9 cellular contexts compared by ENCODE assay signal in genomic region chr4:121943941-121944340, GRCh38. TPM values are rescaled to one million over a fixed set of nuclear protein-coding genes. Genes with fewer than 3 reads are reported as not detected.
A peak's percentile ranks its signal among the peaks of the same experiment; 100 is the strongest.
DNase-seq lines count a peak whose midpoint lies in the region; ATAC-seq and TF ChIP-seq lines count a peak whose summit lies in the region.
"Had no signal": no experiment of that assay in that cellular context is flagged by ENCODE, and none has a peak within 500 bp of the region (broad histone marks: within the 10 kb centered on the region; RNA-seq: fewer than 3 reads in every experiment).

No MANE protein-coding gene starts in this region.

- H3K9me3 ChIP-seq in mammary epithelial cell (replicated peaks; ENCODE audit: insufficient read depth, low read length) (no peaks in the 10 kb centered on the region), heart right ventricle (no peaks in the 10 kb centered on the region)

- DNase-seq in MCF 10A (ENCODE audit: unreplicated experiment) (no peak), mammary epithelial cell (no peak), brain microvascular endothelial cell (no peak), type B pancreatic cell (ENCODE audit: extremely low spot score, unreplicated experiment) (no peak), Right ventricle myocardium superior (no peak), GM03348 (ENCODE audit: low spot score) (no peak), heart right ventricle (no peak)

- H3K9ac ChIP-seq in mammary epithelial cell (ENCODE audit: insufficient read depth, low read length): no peak overlapping the region

- H3K9me3 Mint-ChIP-seq in MCF 10A (ENCODE audit: unreplicated experiment): no peaks in the 10 kb centered on the region
- H3K9me3 Mint-ChIP-seq in type B pancreatic cell: no peaks in the 10 kb centered on the region
- H3K9me3 Mint-ChIP-seq: activated T-cell treated with anti-CD3 and anti-CD28 coated beads, Interleukin-2, amount 50 U/mL, for 72 hours had no signal

- no peaks in the 10 kb centered on the region for H3K36me3 ChIP-seq in mammary epithelial cell (ENCODE audit: insufficient read depth, low read length)
- H3K36me3 ChIP-seq in brain microvascular endothelial cell (replicated peaks): no peaks in the 10 kb centered on the region
- no peaks in the 10 kb centered on the region for H3K36me3 ChIP-seq in heart right ventricle

- ATAC-seq in HG03342 (IDR thresholded peaks at IDR 0.05; ENCODE audit: unreplicated experiment) (peak; percentile 80), Right ventricle myocardium superior (ENCODE audit: poor library complexity) (no peak), heart right ventricle (no peak)

- BruUV-seq in MCF 10A (replicated peaks; lab: Mats Ljungman, UMichigan) (no TSS peak), mammary epithelial cell (replicated peaks; lab: Mats Ljungman, UMichigan) (no TSS peak)

- H4K20me1 ChIP-seq in mammary epithelial cell (ENCODE audit: insufficient read depth, low read length): no peaks in the 10 kb centered on the region

- H3K4me3 ChIP-seq in mammary epithelial cell (replicated peaks in 1 of 3; ENCODE audit: insufficient read depth in 1 of 3, low read depth in 2 of 3, low read length in 3 of 3): no peak overlapping the region
- H3K4me3 ChIP-seq in brain microvascular endothelial cell (ENCODE audit: low read depth, low read length): no peak overlapping the region
- no peak overlapping the region for H3K4me3 ChIP-seq in heart right ventricle

- peaks cover 6% of the 10 kb centered on the region for H3K4me1 Mint-ChIP-seq in MCF 10A (ENCODE audit: insufficient read depth, unreplicated experiment)
- peaks cover 12% of the 10 kb centered on the region for H3K4me1 Mint-ChIP-seq in type B pancreatic cell (ENCODE audit: unreplicated experiment)

- H3K36me3 Mint-ChIP-seq in MCF 10A (ENCODE audit: insufficient read depth, unreplicated experiment) (no peaks in the 10 kb centered on the region), type B pancreatic cell (no peaks in the 10 kb centered on the region)

- H3K27me3 Mint-ChIP-seq in MCF 10A (ENCODE audit: insufficient read depth, unreplicated experiment) (peaks cover 35% of the 10 kb centered on the region), type B pancreatic cell (peaks cover 37% of the 10 kb centered on the region)

- H3K4me3 Mint-ChIP-seq in MCF 10A (ENCODE audit: unreplicated experiment) (no peak overlapping the region), type B pancreatic cell (no peak overlapping the region)
- H3K4me3 Mint-ChIP-seq: activated T-cell treated with anti-CD3 and anti-CD28 coated beads, Interleukin-2, amount 50 U/mL, for 72 hours had no signal

- intact Hi-C loops in MCF 10A (cut with micrococcal nuclease): no loop called here
- intact Hi-C loops in mammary epithelial cell (cut with micrococcal nuclease): no loop called here
- intact Hi-C loops in Right ventricle myocardium superior (cut with DNase I): no loop called here
- intact Hi-C loops in heart right ventricle (cut with DNase I): loop anchor here in 1 of 10 donors (10.0 kb wide), 1 partner anchor 211 kb away; the partner anchor contains the start of gene BLTP1

- 84% methylated on average over 3 of the region's 4 CpGs for WGBS in mammary epithelial cell (ENCODE audit: low coverage, missing lambda C conversion rate)
- WGBS in heart right ventricle, 2 donors: 68 to 78% methylated on average over 4 of the region's 4 CpGs

- in situ Hi-C loops in mammary epithelial cell (cut with MboI; ENCODE audit: low sequenced_read_pairs in 2 of 2) (no loop called here), brain microvascular endothelial cell (cut with HindIII; ENCODE audit: low pct_ligation_motif_present, low sequenced_read_pairs) (no loop called here)

- no peak overlapping the region for H3K4me2 ChIP-seq in mammary epithelial cell (ENCODE audit: insufficient read depth, low read depth, low read length)

- dilution Hi-C loops in mammary epithelial cell (cut with HindIII; ENCODE audit: low sequenced_read_pairs): loop anchor here (5.0 kb wide), 1 partner anchor 33 kb away; no protein-coding TSS in a partner anchor

- H3K27me3 ChIP-seq in mammary epithelial cell (ENCODE audit: insufficient read depth, low read length) (no peaks in the 10 kb centered on the region), brain microvascular endothelial cell (replicated peaks) (no peaks in the 10 kb centered on the region), heart right ventricle (peaks cover 0 to 59% (median 48%) of the 10 kb centered on the region in 7 donors)

- CTCF ChIA-PET in MCF 10A (lab: Yijun Ruan, JAX) (interaction anchor here (0.5 to 1.1 kb wide), 4 partner anchors 9 to 1938 kb away, joined by 3 to 4 read pairs (median 3); no protein-coding TSS in a partner anchor), mammary epithelial cell (lab: Charles Lee; ENCODE audit: low non-redundant PET) (no interaction called here)

- H3K79me2 ChIP-seq in mammary epithelial cell (ENCODE audit: insufficient read depth, low read length): no peaks in the 10 kb centered on the region

- H3K4me1 ChIP-seq in mammary epithelial cell (ENCODE audit: insufficient read depth, low read length) (no peaks in the 10 kb centered on the region), heart right ventricle (no peaks in the 10 kb centered on the region)

- H2AFZ ChIP-seq in mammary epithelial cell (ENCODE audit: low read depth, low read length): no peak overlapping the region

- H3K27ac Mint-ChIP-seq in MCF 10A (ENCODE audit: low read depth, unreplicated experiment) (no peak overlapping the region), type B pancreatic cell (no peak overlapping the region)
- H3K27ac Mint-ChIP-seq: activated T-cell treated with anti-CD3 and anti-CD28 coated beads, Interleukin-2, amount 50 U/mL, for 72 hours had no signal

- no peak overlapping the region for H3K27ac ChIP-seq in mammary epithelial cell (ENCODE audit: insufficient read depth, low read depth, low read length)
- no peak overlapping the region for H3K27ac ChIP-seq in brain microvascular endothelial cell
- no peak overlapping the region for H3K27ac ChIP-seq in heart right ventricle

- peak; percentile 14 for TF ChIP-seq CTCF in MCF 10A (IDR thresholded peaks at IDR 0.05; ENCODE audit: unreplicated experiment)
- peak in 1 of 2 donors; percentile 15 for TF ChIP-seq CTCF in mammary epithelial cell (conservative IDR thresholded peaks at IDR 0.05 in 1 of 2, IDR thresholded peaks at IDR 0.05 in 1 of 2; ENCODE audit: extremely low read depth in 1 of 2, insufficient read depth in 1 of 2, low read depth in 1 of 2, low read length in 2 of 2)
- peak; percentile 65 for TF ChIP-seq CTCF in brain microvascular endothelial cell (IDR thresholded peaks at IDR 0.05; ENCODE audit: low read depth, low read length, missing control alignments)
- TF ChIP-seq CTCF in type B pancreatic cell (conservative IDR thresholded peaks at IDR 0.05): peak; percentile 61
- peak in 1 of 9 donors; percentile 8 for TF ChIP-seq CTCF in heart right ventricle (IDR thresholded peaks at IDR 0.05)

- POLR2A ChIA-PET in MCF 10A (lab: Yijun Ruan, JAX): no interaction called here

RNA-seq across cellular contexts. Expression of gene TRPC3, which starts 7.9 kb away (rescaled TPM):
- total RNA-seq in MCF 10A (2022) (not detected in 2 replicates), mammary epithelial cell (under 1 TPM in 1 of 2 donors, not detected in 1; under 0.01 TPM), type B pancreatic cell (ENCODE audit: low replicate concordance) (0.45 and 1.0 TPM in 2 replicates), Right ventricle myocardium superior (0.13 TPM), heart right ventricle (under 1 TPM in 6 of 10 donors, not detected in 4; 0.13 to 0.28 (median 0.17) TPM)
- polyA plus RNA-seq in mammary epithelial cell (not detected), heart right ventricle (under 1 TPM in 1 of 2 donors, not detected in 1; 0.17 TPM)
- not detected for polyA minus RNA-seq in mammary epithelial cell
